ENCODE assay signal across 18 cellular contexts in the genomic region with DNA sequence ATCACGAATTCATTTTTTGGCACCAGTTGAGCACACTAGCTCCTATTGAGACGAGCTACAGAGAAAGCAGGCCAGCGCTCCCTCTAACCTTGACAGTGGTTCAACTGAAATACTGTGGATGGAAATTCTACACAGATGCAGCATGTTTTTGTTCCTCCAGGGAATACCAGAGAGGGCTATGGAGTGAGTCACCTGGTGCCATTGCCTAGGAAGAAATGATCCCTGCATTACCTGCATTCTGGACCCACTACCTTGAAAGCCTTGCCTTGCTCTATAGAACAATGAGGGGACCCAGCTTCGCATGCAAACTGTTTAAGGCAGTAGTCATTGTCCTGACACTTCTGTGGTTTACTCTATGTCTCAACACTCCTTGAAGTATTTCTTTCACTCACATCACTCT.
DNase-seq lines count a peak whose midpoint lies in the region; ATAC-seq and FAIRE-seq lines count a peak whose summit lies in the region.
"Had no signal": no experiment of that assay in that cellular context is flagged by ENCODE, and none has a peak within 500 bp of the region (broad histone marks: within the 10 kb centered on the region; RNA-seq: fewer than 3 reads in every experiment).

No MANE protein-coding gene starts in this region.

- peak; percentile 34 for DNase-seq in NCI-H2171 treated with DMSO at 0.1 percent for 48 hours (lab: John Stamatoyannopoulos, UW)
- DNase-seq in NCI-H2171 (lab: John Stamatoyannopoulos, UW): no peak
- DNase-seq in amniotic epithelial cell (ENCODE audit: low read depth): peak; percentile 65
- DNase-seq in glomerular visceral epithelial cell (ENCODE audit: extremely low spot score): peak; percentile 50
- DNase-seq in urothelium cell line (ENCODE audit: low spot score): peak; percentile 65
- no peak for DNase-seq in COR-L47 (lab: John Stamatoyannopoulos, UW)
- DNase-seq in NAMALWA (ENCODE audit: low spot score): no peak
- DNase-seq: activated CD4-positive, alpha-beta T cell treated with anti-CD3 and anti-CD28 coated beads for 48 hours; activated naive CD4-positive, alpha-beta T cell treated with anti-CD3 and anti-CD28 coated beads for 36 hours; DMS153; effector CD4-positive, alpha-beta T cell; NCI-H2081; NCI-H748 treated with DMSO at 0.1 percent for 48 hours; Right ventricle myocardium superior; stimulated activated CD4-positive, alpha-beta T cell treated with anti-CD3 and anti-CD28 coated beads, Interleukin-4, amount 100 ng/mL, for 4 hours had no signal

- FAIRE-seq in urothelium cell line (lab: Jason Lieb, UNC): no peak
- FAIRE-seq: A204.1, islet of Langerhans had no signal

- no peak for ATAC-seq in GM18498 (IDR thresholded peaks at IDR 0.05; ENCODE audit: unreplicated experiment)

Comparison
In these comparisons a context has a peak if more than half of its experiments do, and no peak if none do; other contexts are left out.
1. DNase-seq: peak in NCI-H2171 treated with DMSO at 0.1 percent for 48 hours (single experiment), amniotic epithelial cell (single experiment), glomerular visceral epithelial cell (single experiment) and urothelium cell line (single experiment); none in NCI-H2171 (single experiment), COR-L47 (single experiment) and NAMALWA (single experiment).